Comparison of ENCODE assay signal across 8 cellular contexts in genomic region chr12:124938066-124938465, GRCh38. TPM values are rescaled to one million over a fixed set of nuclear protein-coding genes. Genes with fewer than 3 reads are reported as not detected.
DNase-seq lines count a peak whose midpoint lies in the region; ATAC-seq and TF ChIP-seq lines count a peak whose summit lies in the region.

No MANE protein-coding gene starts in this region.

- peak in 1 of 3 donors; percentile 13 for DNase-seq in CD4-positive, CD25-positive, alpha-beta regulatory T cell
- DNase-seq in coronary artery (ENCODE audit: low spot score) (no peak), ovary (no peak), NCI-H1694 treated with DMSO at 0.1 percent for 48 hours (lab: John Stamatoyannopoulos, UW) (no peak), NCI-H82 (lab: John Stamatoyannopoulos, UW) (no peak)
- no peak for DNase-seq in effector memory CD8-positive, alpha-beta T cell

- TF ChIP-seq CTCF in coronary artery (IDR thresholded peaks at IDR 0.05) (no peak), ovary (IDR thresholded peaks at IDR 0.05) (no peak)

- intact Hi-C loops in ovary (cut with DNase I), result loop anchor here in 1 of 4 donors (2.0 kb wide), 1 partner anchor 23 kb away; the partner anchor contains the start of gene UBC

- no peak for ATAC-seq in CD4-positive, CD25-positive, alpha-beta regulatory T cell (ENCODE audit: low read depth in 2 of 2)
- ATAC-seq in effector memory CD8-positive, alpha-beta T cell (replicated peaks), result no peak
- no peak for ATAC-seq in GM21576 (IDR thresholded peaks at IDR 0.05; ENCODE audit: unreplicated experiment)

- 94% methylated on average over 6 of the region's 6 CpGs for WGBS in HUES64
- WGBS in ovary, 3 donors, result 20 to 42% (median 28%) methylated on average over 6 of the region's 6 CpGs

- H3K9ac ChIP-seq in HUES64 (ENCODE audit: low read depth, low read length), result peak overlapping the region; percentile 70; the same call in 1 of the 2 replicates

- H3K27me3 Mint-ChIP-seq in CD4-positive, CD25-positive, alpha-beta regulatory T cell, result peaks cover 4% of the 10 kb centered on the region
- H3K27me3 Mint-ChIP-seq in effector memory CD8-positive, alpha-beta T cell, result no peaks in the 10 kb centered on the region

- peaks cover under 1% of the 10 kb centered on the region for H3K36me3 Mint-ChIP-seq in CD4-positive, CD25-positive, alpha-beta regulatory T cell
- H3K36me3 Mint-ChIP-seq in effector memory CD8-positive, alpha-beta T cell (ENCODE audit: insufficient read depth), result peaks cover 4% of the 10 kb centered on the region

- H3K9me3 ChIP-seq in CD4-positive, CD25-positive, alpha-beta regulatory T cell (ENCODE audit: control insufficient read depth in 2 of 2, low read length in 2 of 2), result no peaks in the 10 kb centered on the region
- H3K9me3 ChIP-seq in HUES64 (ENCODE audit: insufficient read depth, low read depth, low read length) (no peaks in the 10 kb centered on the region), ovary (no peaks in the 10 kb centered on the region)

- H3K4me3 Mint-ChIP-seq in CD4-positive, CD25-positive, alpha-beta regulatory T cell, result peak overlapping the region in 1 of 4 donors; percentile 13
- H3K4me3 Mint-ChIP-seq in effector memory CD8-positive, alpha-beta T cell, result peak overlapping the region in 1 of 2 donors; percentile 27

- TF ChIP-seq POLR2A in ovary (IDR thresholded peaks at IDR 0.05), result no peak

- no peaks in the 10 kb centered on the region for H3K36me3 ChIP-seq in CD4-positive, CD25-positive, alpha-beta regulatory T cell (ENCODE audit: control insufficient read depth, insufficient read depth, low read length)
- 0 out of 2 replicates have a peak, but pooled peaks cover under 1% of the 10 kb centered on the region for H3K36me3 ChIP-seq in HUES64 (ENCODE audit: insufficient read depth, low read length)
- no peaks in the 10 kb centered on the region for H3K36me3 ChIP-seq in ovary

- H3K27me3 ChIP-seq in CD4-positive, CD25-positive, alpha-beta regulatory T cell (ENCODE audit: control insufficient read depth, insufficient read depth, low read length), result no peaks in the 10 kb centered on the region
- H3K27me3 ChIP-seq in HUES64 (ENCODE audit: insufficient read depth, low read length) (no peaks in the 10 kb centered on the region), ovary (no peaks in the 10 kb centered on the region)

- peaks cover 0 to 10% (median 4%) of the 10 kb centered on the region in 4 donors for H3K4me1 Mint-ChIP-seq in CD4-positive, CD25-positive, alpha-beta regulatory T cell
- peaks cover 4 to 8% of the 10 kb centered on the region in 2 donors for H3K4me1 Mint-ChIP-seq in effector memory CD8-positive, alpha-beta T cell (ENCODE audit: low read depth in 2 of 2)

- H3K4me3 ChIP-seq in CD4-positive, CD25-positive, alpha-beta regulatory T cell (ENCODE audit: low read depth, low read length), result peak overlapping the region; percentile 95
- no peak overlapping the region for H3K4me3 ChIP-seq in HUES64 (ENCODE audit: low read length)
- peak overlapping the region; percentile 69 for H3K4me3 ChIP-seq in coronary artery
- H3K4me3 ChIP-seq in ovary, result peak overlapping the region; percentile 53

- H3K4me1 ChIP-seq in CD4-positive, CD25-positive, alpha-beta regulatory T cell (ENCODE audit: control insufficient read depth, insufficient read depth, low read length, poor library complexity, severe bottlenecking), result peaks cover 31% of the 10 kb centered on the region
- H3K4me1 ChIP-seq in HUES64 (ENCODE audit: insufficient read depth, low read length) (peaks cover 11% of the 10 kb centered on the region), ovary (ENCODE audit: insufficient read depth) (peaks cover 3% of the 10 kb centered on the region)

- no peaks in the 10 kb centered on the region for H3K9me3 Mint-ChIP-seq in CD4-positive, CD25-positive, alpha-beta regulatory T cell
- H3K9me3 Mint-ChIP-seq in effector memory CD8-positive, alpha-beta T cell, result no peaks in the 10 kb centered on the region

- TF ChIP-seq EP300 in ovary (IDR thresholded peaks at IDR 0.05), result no peak

- H3K27ac ChIP-seq in CD4-positive, CD25-positive, alpha-beta regulatory T cell (ENCODE audit: insufficient read depth, low read length, poor library complexity, severe bottlenecking), result peak overlapping the region; percentile 81
- H3K27ac ChIP-seq in HUES64 (ENCODE audit: low read depth, low read length), result peak overlapping the region; percentile 61
- peak overlapping the region; percentile 57 to 90 for H3K27ac ChIP-seq in coronary artery
- H3K27ac ChIP-seq in ovary, result peak overlapping the region; percentile 90 to 91

- peak overlapping the region in 2 of 3 donors; percentile 23 to 62 for H3K27ac Mint-ChIP-seq in CD4-positive, CD25-positive, alpha-beta regulatory T cell
- H3K27ac Mint-ChIP-seq in effector memory CD8-positive, alpha-beta T cell, result no peak overlapping the region

RNA-seq across cellular contexts. Expression of gene UBC, which starts 23.6 kb away (rescaled TPM):
- total RNA-seq in CD4-positive, CD25-positive, alpha-beta regulatory T cell, result 2,012 TPM
- polyA plus RNA-seq in CD4-positive, CD25-positive, alpha-beta regulatory T cell, result 1,000 to 10,000 TPM; 1,179 to 1,557 (median 1,450) TPM
- polyA plus RNA-seq in HUES64 (2013, experiment 1 of 2), result 577 TPM
- polyA plus RNA-seq in HUES64 (2013, experiment 2 of 2), result 651 TPM
- 1,000 to 10,000 TPM in 2 of 7 donors, 100 to 1,000 TPM in 5; 775 to 1,271 (median 837) TPM for total RNA-seq in ovary
- polyA plus RNA-seq in ovary, result 1,000 to 10,000 TPM in 1 of 2 donors, 100 to 1,000 TPM in 1; 808 to 1,330 TPM

RNA-seq across cellular contexts. Expression of gene DHX37, which starts 50.9 kb away (rescaled TPM):
- total RNA-seq in CD4-positive, CD25-positive, alpha-beta regulatory T cell, result 33.3 TPM
- 1 to 10 TPM; 2.4 to 3.4 (median 2.9) TPM for polyA plus RNA-seq in CD4-positive, CD25-positive, alpha-beta regulatory T cell
- polyA plus RNA-seq in HUES64 (2013, experiment 1 of 2), result 25.8 TPM
- polyA plus RNA-seq in HUES64 (2013, experiment 2 of 2), result 18.9 TPM
- 10 to 100 TPM in 5 of 7 donors, 1 to 10 TPM in 2; 6.0 to 29.3 (median 16.1) TPM for total RNA-seq in ovary
- polyA plus RNA-seq in ovary, result 10 to 100 TPM in 1 of 2 donors, 1 to 10 TPM in 1; 3.0 to 10.8 TPM

RNA-seq across cellular contexts. Expression of gene BRI3BP, which starts 55.4 kb away (rescaled TPM):
- 4.1 TPM for total RNA-seq in CD4-positive, CD25-positive, alpha-beta regulatory T cell
- 1 to 10 TPM; 2.0 to 3.4 (median 2.3) TPM for polyA plus RNA-seq in CD4-positive, CD25-positive, alpha-beta regulatory T cell
- 5.1 TPM for polyA plus RNA-seq in HUES64 (2013, experiment 1 of 2)
- 5.5 TPM for polyA plus RNA-seq in HUES64 (2013, experiment 2 of 2)
- 1 to 10 TPM in 6 of 7 donors, under 1 TPM in 1; 0.95 to 5.6 (median 2.6) TPM for total RNA-seq in ovary
- polyA plus RNA-seq in ovary, result 1 to 10 TPM; 1.1 to 6.1 TPM

Comparison
In these comparisons a context has a peak if more than half of its experiments do, and no peak if none do; other contexts are left out.
1. H3K27ac Mint-ChIP-seq: peak in CD4-positive, CD25-positive, alpha-beta regulatory T cell (2 of 3); none in effector memory CD8-positive, alpha-beta T cell (0 of 2).
2. Peak in every context shown above with its lines, with median percentiles within 50 percentile points of each other: H3K27ac ChIP-seq.